17 cellular contexts compared by ENCODE assay signal in the genomic region with DNA sequence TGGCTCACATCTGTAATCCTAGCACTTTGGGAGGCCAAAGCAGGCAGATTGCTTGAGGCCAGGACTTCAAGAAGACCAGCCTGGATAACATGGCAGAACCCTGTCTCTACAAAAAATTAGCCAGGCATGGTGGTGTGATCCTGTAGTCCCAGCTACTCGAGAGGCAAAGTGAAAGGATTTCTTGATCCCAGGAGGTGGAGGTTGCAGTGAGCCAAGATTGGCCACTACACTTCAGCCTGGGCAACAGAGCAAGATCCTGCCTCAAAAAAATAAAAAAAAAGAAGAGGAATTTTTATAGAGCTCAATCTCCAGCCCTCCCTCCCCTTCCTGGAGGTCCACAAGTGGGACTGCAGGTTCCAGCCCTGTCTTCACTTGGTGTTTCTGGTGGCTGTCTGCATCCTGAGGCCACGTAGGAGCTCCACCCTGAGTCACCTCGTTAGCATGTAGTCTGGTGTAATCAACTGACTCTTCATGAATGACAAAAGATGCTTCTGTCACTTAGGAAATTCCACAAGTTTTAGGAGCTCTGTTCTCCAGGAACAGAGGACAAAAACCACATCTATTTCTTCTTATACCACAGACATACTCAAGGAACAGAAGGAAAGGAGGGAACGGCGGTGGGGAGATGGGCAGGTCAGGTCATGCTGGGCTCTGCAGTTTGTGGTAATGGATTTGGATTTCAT. TPM values are rescaled to one million over a fixed set of nuclear protein-coding genes. Genes with fewer than 3 reads are reported as not detected.
DNase-seq lines count a peak whose midpoint lies in the region; ATAC-seq and TF ChIP-seq lines count a peak whose summit lies in the region.
"Had no signal": no experiment of that assay in that cellular context is flagged by ENCODE, and none has a peak within 500 bp of the region (broad histone marks: within the 10 kb centered on the region; RNA-seq: fewer than 3 reads in every experiment).

No MANE protein-coding gene starts in this region.

- no peak overlapping the region for H2AK5ac ChIP-seq in mesenchymal stem cell (ENCODE audit: low read length, severe bottlenecking)

- H3K9ac ChIP-seq in endodermal cell (ENCODE audit: extremely low read depth, low read length, poor library complexity, severe bottlenecking) = no peak overlapping the region
- H3K9ac ChIP-seq in mesenchymal stem cell (ENCODE audit: low read length) = no peak overlapping the region

- 68 to 81% methylated on average over 3 to 5 of the region's 5 CpGs for WGBS in endodermal cell (ENCODE audit: insufficient coverage in 1 of 2, insufficient read length in 1 of 2), 2 experiments
- 65% methylated on average over 5 of the region's 5 CpGs for WGBS in mesenchymal stem cell
- 77% methylated on average over 5 of the region's 5 CpGs for WGBS in right cardiac atrium

- H3K18ac ChIP-seq in mesenchymal stem cell (ENCODE audit: low read depth in 1 of 2, low read length in 2 of 2) = no peak overlapping the region

- no peak for TF ChIP-seq CTCF in endodermal cell (conservative IDR thresholded peaks at IDR 0.05)

- H4K91ac ChIP-seq in mesenchymal stem cell (ENCODE audit: low read length) = no peak overlapping the region

- no peak overlapping the region for H4K8ac ChIP-seq in mesenchymal stem cell (ENCODE audit: low read length)

- no peak overlapping the region for H3K4me2 ChIP-seq in mesenchymal stem cell (ENCODE audit: low read length, poor library complexity, severe bottlenecking)

- no peak overlapping the region for H3K4me3 Mint-ChIP-seq in endodermal cell
- H3K4me3 Mint-ChIP-seq: B cell; memory B cell; natural killer cell treated with Interleukin-12 subunit alpha and Interleukin-12 subunit beta and Interleukin-15 and Interleukin-18, amount 100 ng/mL, for 72 hours; T-helper 1 cell treated with Interleukin-12 subunit alpha and Interleukin-12 subunit beta and Interleukin-4 antibody, amounts not matched to agents 30 μg/mL and 1 μg/mL, for 36 hours had no signal

- H3K9me3 ChIP-seq in endodermal cell (ENCODE audit: control insufficient read depth, low read length) = no peaks in the 10 kb centered on the region
- no peaks in the 10 kb centered on the region for H3K9me3 ChIP-seq in mesenchymal stem cell (ENCODE audit: control insufficient read depth, low read length)
- H3K9me3 ChIP-seq in right cardiac atrium (ENCODE audit: control insufficient read depth, low read length) = no peaks in the 10 kb centered on the region

- H3K27ac ChIP-seq in endodermal cell (ENCODE audit: low read depth, low read length) (no peak overlapping the region), mesenchymal stem cell (ENCODE audit: low read length, poor library complexity, severe bottlenecking) (no peak overlapping the region), right cardiac atrium (ENCODE audit: low read length) (no peak overlapping the region)
- H3K27ac ChIP-seq: HL-60 had no signal

- H3K27me3 ChIP-seq in endodermal cell (ENCODE audit: control insufficient read depth, insufficient read depth, low read length, poor library complexity, severe bottlenecking) (no peaks in the 10 kb centered on the region), mesenchymal stem cell (ENCODE audit: control insufficient read depth in 1 of 2, insufficient read depth in 1 of 2, low read length in 2 of 2) (no peaks in the 10 kb centered on the region), right cardiac atrium (ENCODE audit: control insufficient read depth, insufficient read depth) (no peaks in the 10 kb centered on the region)

- no peaks in the 10 kb centered on the region for H3K27me3 Mint-ChIP-seq in endodermal cell (ENCODE audit: insufficient read depth)
- H3K27me3 Mint-ChIP-seq: B cell; memory B cell; natural killer cell treated with Interleukin-12 subunit alpha and Interleukin-12 subunit beta and Interleukin-15 and Interleukin-18, amount 100 ng/mL, for 72 hours had no signal

- H3K36me3 ChIP-seq in endodermal cell (ENCODE audit: control insufficient read depth, insufficient read depth, low read length) = no peaks in the 10 kb centered on the region
- H3K36me3 ChIP-seq in mesenchymal stem cell (ENCODE audit: control insufficient read depth in 1 of 2, insufficient read depth in 2 of 2, low read depth in 1 of 2, low read length in 2 of 2) = no peaks in the 10 kb centered on the region

- H3K4me1 Mint-ChIP-seq in endodermal cell = peaks cover under 1% of the 10 kb centered on the region

- H2BK120ac ChIP-seq in mesenchymal stem cell (ENCODE audit: low read depth, low read length) = no peak overlapping the region

- H3K4ac ChIP-seq in mesenchymal stem cell (ENCODE audit: low read depth in 1 of 2, low read length in 2 of 2) = no peak overlapping the region

- H3K9me3 Mint-ChIP-seq in endodermal cell = no peaks in the 10 kb centered on the region
- H3K9me3 Mint-ChIP-seq: memory B cell; natural killer cell treated with Interleukin-12 subunit alpha and Interleukin-12 subunit beta and Interleukin-15 and Interleukin-18, amount 100 ng/mL, for 72 hours; T-helper 1 cell treated with Interleukin-12 subunit alpha and Interleukin-12 subunit beta and Interleukin-4 antibody, amounts not matched to agents 30 μg/mL and 1 μg/mL, for 36 hours had no signal

- H2BK12ac ChIP-seq in mesenchymal stem cell (ENCODE audit: low read length in 2 of 2) = no peak overlapping the region

- no peak overlapping the region for H3K27ac Mint-ChIP-seq in endodermal cell
- H3K27ac Mint-ChIP-seq: B cell; memory B cell; natural killer cell treated with Interleukin-12 subunit alpha and Interleukin-12 subunit beta and Interleukin-15 and Interleukin-18, amount 100 ng/mL, for 72 hours; T-helper 1 cell treated with Interleukin-12 subunit alpha and Interleukin-12 subunit beta and Interleukin-4 antibody, amounts not matched to agents 30 μg/mL and 1 μg/mL, for 36 hours had no signal

- no peaks in the 10 kb centered on the region for H3K36me3 Mint-ChIP-seq in endodermal cell (ENCODE audit: low read depth)
- H3K36me3 Mint-ChIP-seq: natural killer cell treated with Interleukin-12 subunit alpha and Interleukin-12 subunit beta and Interleukin-15 and Interleukin-18, amount 100 ng/mL, for 72 hours had no signal

- H2BK15ac ChIP-seq in mesenchymal stem cell (ENCODE audit: low read depth, poor library complexity, severe bottlenecking) = no peak overlapping the region

- H3K14ac ChIP-seq in mesenchymal stem cell (ENCODE audit: low read length in 2 of 2) = no peak overlapping the region

- no peak overlapping the region for H3K4me3 ChIP-seq in endodermal cell (ENCODE audit: low read length)
- no peak overlapping the region for H3K4me3 ChIP-seq in mesenchymal stem cell (ENCODE audit: insufficient read depth in 1 of 2, low read depth in 1 of 2, low read length in 2 of 2)
- H3K4me3 ChIP-seq in right cardiac atrium (ENCODE audit: low read length) = no peak overlapping the region

- no peaks in the 10 kb centered on the region for H3K79me1 ChIP-seq in mesenchymal stem cell (replicated peaks; ENCODE audit: low read length, poor library complexity, severe bottlenecking)

- no peak overlapping the region for H2AFZ ChIP-seq in mesenchymal stem cell (ENCODE audit: low read depth, low read length)

- no peak for ATAC-seq in right cardiac atrium
- ATAC-seq: natural killer cell treated with Interleukin-12 subunit alpha and Interleukin-12 subunit beta and Interleukin-15 and Interleukin-18, amount 100 ng/mL, for 72 hours had no signal

- no peak overlapping the region for H3K23ac ChIP-seq in mesenchymal stem cell (ENCODE audit: low read length in 2 of 2)

- DNase-seq in GM04504 (ENCODE audit: low read depth) (peak; percentile 34), M059J (ENCODE audit: low read depth) (peak; percentile 76), endodermal cell (peak; percentile 78), mesenchymal stem cell (peak; percentile 72), NCI-H2107 treated with DMSO at 0.1 percent for 48 hours (lab: John Stamatoyannopoulos, UW; ENCODE audit: unreplicated experiment) (no peak), anterior cingulate cortex (lab: John Stamatoyannopoulos, UW) (no peak), right cardiac atrium (no peak), NCI-H1417 treated with DMSO at 0.1 percent for 48 hours (lab: John Stamatoyannopoulos, UW) (no peak)
- DNase-seq: NCI-H1417, NCI-H226, posterior cingulate gyrus, SIG-M5 had no signal

- no peak overlapping the region for H2BK5ac ChIP-seq in mesenchymal stem cell (ENCODE audit: low read depth, low read length, poor library complexity, severe bottlenecking)

- intact Hi-C loops in right cardiac atrium (cut with DNase I) = loop anchor here (5.0 to 10.0 kb wide), 3 partner anchors 157 to 164 kb away; no protein-coding TSS in a partner anchor

- H3K4me1 ChIP-seq in endodermal cell (ENCODE audit: control insufficient read depth, insufficient read depth, low read length) (no peaks in the 10 kb centered on the region), mesenchymal stem cell (ENCODE audit: control insufficient read depth, insufficient read depth, low read depth, low read length) (no peaks in the 10 kb centered on the region), right cardiac atrium (ENCODE audit: control insufficient read depth, insufficient read depth, low read length) (no peaks in the 10 kb centered on the region)

RNA-seq across cellular contexts. Expression of gene CCDC62, which starts 16.2 kb away (rescaled TPM):
- total RNA-seq in M059J (2014; rRNA removed; shearing (Covaris generic)) = 0.02 and 0.27 TPM in 2 replicates
- total RNA-seq in endodermal cell (1 to 10 TPM; 1.3 to 1.6 TPM), right cardiac atrium (1 to 10 TPM in 2 of 4 donors, under 1 TPM in 2; 0.88 to 1.4 (median 1.1) TPM)
- 0.43 TPM for polyA plus RNA-seq in endodermal cell (2013, experiment 1 of 2)
- polyA plus RNA-seq in endodermal cell (2013, experiment 2 of 2) = 0.25 TPM
- polyA plus RNA-seq in mesenchymal stem cell (2013, experiment 1 of 2) = 0.07 TPM
- 0.07 TPM for polyA plus RNA-seq in mesenchymal stem cell (2013, experiment 2 of 2)
- 0.07 TPM for polyA plus RNA-seq in right cardiac atrium

RNA-seq across cellular contexts. Expression of gene DENR, which starts 37.9 kb away (rescaled TPM):
- total RNA-seq in M059J (2014; rRNA removed; shearing (Covaris generic)) = 29.9 and 48.6 TPM in 2 replicates
- total RNA-seq in endodermal cell (10 to 100 TPM; 85.8 to 86.1 TPM), right cardiac atrium (10 to 100 TPM; 25.1 to 26.5 (median 26.0) TPM)
- polyA plus RNA-seq in endodermal cell (2013, experiment 1 of 2) = 48.9 TPM
- 48.6 TPM for polyA plus RNA-seq in endodermal cell (2013, experiment 2 of 2)
- polyA plus RNA-seq in mesenchymal stem cell (2013, experiment 1 of 2) = 48.0 TPM
- polyA plus RNA-seq in mesenchymal stem cell (2013, experiment 2 of 2) = 49.1 TPM
- polyA plus RNA-seq in right cardiac atrium = 16.5 TPM

RNA-seq across cellular contexts. Expression of gene HIP1R, which starts 44.7 kb away (rescaled TPM):
- 18.3 and 23.5 TPM in 2 replicates for total RNA-seq in M059J (2014; rRNA removed; shearing (Covaris generic))
- total RNA-seq in endodermal cell (10 to 100 TPM; 24.5 to 24.9 TPM), right cardiac atrium (10 to 100 TPM; 25.0 to 48.7 (median 34.2) TPM)
- 22.0 TPM for polyA plus RNA-seq in endodermal cell (2013, experiment 1 of 2)
- 21.2 TPM for polyA plus RNA-seq in endodermal cell (2013, experiment 2 of 2)
- 4.6 TPM for polyA plus RNA-seq in mesenchymal stem cell (2013, experiment 1 of 2)
- 5.0 TPM for polyA plus RNA-seq in mesenchymal stem cell (2013, experiment 2 of 2)
- polyA plus RNA-seq in right cardiac atrium = 34.9 TPM

RNA-seq across cellular contexts. Expression of gene HCAR1, which starts 59.9 kb away (rescaled TPM):
- total RNA-seq in M059J (2014; rRNA removed; shearing (Covaris generic)) = not detected in 2 replicates
- total RNA-seq in endodermal cell (under 1 TPM in 1 of 2 donors, not detected in 1; 0.04 TPM), right cardiac atrium (under 1 TPM in 3 of 4 donors, not detected in 1; 0.08 to 0.12 (median 0.11) TPM)
- polyA plus RNA-seq in endodermal cell (2013, experiment 1 of 2) = not detected
- not detected for polyA plus RNA-seq in endodermal cell (2013, experiment 2 of 2)
- not detected for polyA plus RNA-seq in mesenchymal stem cell (2013, experiment 1 of 2)
- not detected for polyA plus RNA-seq in mesenchymal stem cell (2013, experiment 2 of 2)
- 0.20 TPM for polyA plus RNA-seq in right cardiac atrium
- total RNA-seq: B cell; natural killer cell treated with Interleukin-12 subunit alpha and Interleukin-12 subunit beta and Interleukin-15 and Interleukin-18, amount 100 ng/mL, for 72 hours had no signal

Comparison
In these comparisons a context has a peak if more than half of its experiments do, and no peak if none do; other contexts are left out.
1. DNase-seq: peak in GM04504 (single experiment), M059J (single experiment), endodermal cell (single experiment) and mesenchymal stem cell (single experiment); none in NCI-H2107 treated with DMSO at 0.1 percent for 48 hours (single experiment), anterior cingulate cortex (0 of 58), right cardiac atrium (0 of 3) and NCI-H1417 treated with DMSO at 0.1 percent for 48 hours (single experiment).